ENCODE assay signal across 10 cellular contexts in genomic region chr3:108862865-108863798, GRCh38. TPM values are rescaled to one million over a fixed set of nuclear protein-coding genes. Genes with fewer than 3 reads are reported as not detected.
DNase-seq lines count a peak whose midpoint lies in the region; TF ChIP-seq lines count a peak whose summit lies in the region.
"Had no signal": no experiment of that assay in that cellular context is flagged by ENCODE, and none has a peak within 500 bp of the region (broad histone marks: within the 10 kb centered on the region; RNA-seq: fewer than 3 reads in every experiment).

No MANE protein-coding gene starts in this region.

- peaks cover 10% of the 10 kb centered on the region for H3K9me3 Mint-ChIP-seq in stimulated activated naive CD8-positive, alpha-beta T cell treated with anti-CD3 and anti-CD28 coated beads, Interleukin-15, Interleukin-2, amounts not matched to agents 100 ng/mL and 50 ng/mL, for 24 hours

- no peak for TF ChIP-seq POLR2A in suprapubic skin (IDR thresholded peaks at IDR 0.05)

- TF ChIP-seq EP300 in suprapubic skin (IDR thresholded peaks at IDR 0.05) = no peak

- no peaks in the 10 kb centered on the region for H3K27me3 ChIP-seq in mammary epithelial cell (ENCODE audit: insufficient read depth, low read length)
- no peaks in the 10 kb centered on the region for H3K27me3 ChIP-seq in suprapubic skin
- H3K27me3 ChIP-seq: BLaER1 treated with 17β-estradiol and CSF1 and Interleukin-3, amounts not matched to agents 10 nM and 100 nM; neutrophil had no signal

- peak overlapping the region; percentile 63 for H2AFZ ChIP-seq in mammary epithelial cell (ENCODE audit: low read depth, low read length)

- H3K4me1 ChIP-seq in mammary epithelial cell (ENCODE audit: insufficient read depth, low read length) (peaks cover 11% of the 10 kb centered on the region), suprapubic skin (no peaks in the 10 kb centered on the region)
- H3K4me1 ChIP-seq: BLaER1 treated with 17β-estradiol and CSF1 and Interleukin-3, amounts not matched to agents 10 nM and 100 nM had no signal

- H3K9ac ChIP-seq in mammary epithelial cell (ENCODE audit: insufficient read depth, low read length) = no peak overlapping the region
- H3K9ac ChIP-seq: BLaER1 treated with 17β-estradiol and CSF1 and Interleukin-3, amounts not matched to agents 10 nM and 100 nM had no signal

- intact Hi-C loops in mammary epithelial cell (cut with micrococcal nuclease) = no loop called here

- H3K36me3 ChIP-seq in mammary epithelial cell (ENCODE audit: insufficient read depth, low read length) (no peaks in the 10 kb centered on the region), suprapubic skin (no peaks in the 10 kb centered on the region)
- H3K36me3 ChIP-seq: BLaER1 treated with 17β-estradiol and CSF1 and Interleukin-3, amounts not matched to agents 10 nM and 100 nM; neutrophil had no signal

- TF ChIP-seq CTCF in mammary epithelial cell (conservative IDR thresholded peaks at IDR 0.05 in 1 of 2, IDR thresholded peaks at IDR 0.05 in 1 of 2; ENCODE audit: extremely low read depth in 1 of 2, insufficient read depth in 1 of 2, low read depth in 1 of 2, low read length in 2 of 2) (no peak), suprapubic skin (IDR thresholded peaks at IDR 0.05) (no peak)

- no peak overlapping the region for H3K4me2 ChIP-seq in mammary epithelial cell (ENCODE audit: insufficient read depth, low read depth, low read length)
- H3K4me2 ChIP-seq: BLaER1 treated with 17β-estradiol and CSF1 and Interleukin-3, amounts not matched to agents 10 nM and 100 nM had no signal

- no TSS peak for BruUV-seq in mammary epithelial cell (replicated peaks; lab: Mats Ljungman, UMichigan)

- peak overlapping the region; percentile 17 for H3K27ac ChIP-seq in mammary epithelial cell (ENCODE audit: insufficient read depth, low read depth, low read length)
- H3K27ac ChIP-seq in suprapubic skin = no peak overlapping the region
- H3K27ac ChIP-seq: BLaER1 treated with 17β-estradiol and CSF1 and Interleukin-3, amounts not matched to agents 10 nM and 100 nM; neutrophil had no signal

- H3K4me3 ChIP-seq in mammary epithelial cell (replicated peaks in 1 of 3; ENCODE audit: insufficient read depth in 1 of 3, low read depth in 2 of 3, low read length in 3 of 3) = no peak overlapping the region
- H3K4me3 ChIP-seq in suprapubic skin = no peak overlapping the region
- H3K4me3 ChIP-seq: BLaER1 treated with 17β-estradiol and CSF1 and Interleukin-3, amounts not matched to agents 10 nM and 100 nM had no signal

- 33% methylated on average over 7 of the region's 7 CpGs for whole genome bisulfite sequencing in mammary epithelial cell (ENCODE audit: low coverage, missing lambda C conversion rate)
- WGBS in suprapubic skin = 39% methylated on average over 7 of the region's 7 CpGs

- peak overlapping the region; percentile 68 for H3K4me3 Mint-ChIP-seq in stimulated activated naive CD8-positive, alpha-beta T cell treated with anti-CD3 and anti-CD28 coated beads, Interleukin-15, Interleukin-2, amounts not matched to agents 100 ng/mL and 50 ng/mL, for 24 hours

- in situ Hi-C loops in mammary epithelial cell (cut with MboI; ENCODE audit: low sequenced_read_pairs in 2 of 2) = no loop called here

- H3K4me1 Mint-ChIP-seq in stimulated activated naive CD8-positive, alpha-beta T cell treated with anti-CD3 and anti-CD28 coated beads, Interleukin-15, Interleukin-2, amounts not matched to agents 100 ng/mL and 50 ng/mL, for 24 hours (ENCODE audit: low read depth) = peaks cover 35% of the 10 kb centered on the region

- H3K27me3 Mint-ChIP-seq in stimulated activated naive CD8-positive, alpha-beta T cell treated with anti-CD3 and anti-CD28 coated beads, Interleukin-15, Interleukin-2, amounts not matched to agents 100 ng/mL and 50 ng/mL, for 24 hours = no peaks in the 10 kb centered on the region

- CTCF ChIA-PET in mammary epithelial cell (lab: Charles Lee; ENCODE audit: low non-redundant PET) = no interaction called here

- peak; percentile 22 for DNase-seq in activated T-cell treated with anti-CD3 and anti-CD28 coated beads, Interleukin-2, amount 50 U/mL, for 1 hour
- no peak for DNase-seq in activated T-cell treated with anti-CD3 and anti-CD28 coated beads for 4 hours
- DNase-seq in NCI-H226 = peak; percentile 84
- DNase-seq in mammary epithelial cell = peak; percentile 76
- DNase-seq in suprapubic skin (ENCODE audit: low spot score in 2 of 2) = no peak
- DNase-seq in hippocampal formation (lab: John Stamatoyannopoulos, UW) = no peak
- DNase-seq in Kasumi-1 (lab: John Stamatoyannopoulos, UW) = no peak

- H3K36me3 Mint-ChIP-seq in stimulated activated naive CD8-positive, alpha-beta T cell treated with anti-CD3 and anti-CD28 coated beads, Interleukin-15, Interleukin-2, amounts not matched to agents 100 ng/mL and 50 ng/mL, for 24 hours (ENCODE audit: low read depth) = peaks cover 26% of the 10 kb centered on the region

- H4K20me1 ChIP-seq in mammary epithelial cell (ENCODE audit: insufficient read depth, low read length) = no peaks in the 10 kb centered on the region
- H4K20me1 ChIP-seq: BLaER1 treated with 17β-estradiol and CSF1 and Interleukin-3, amounts not matched to agents 10 nM and 100 nM had no signal

- peak overlapping the region; percentile 95 for H3K27ac Mint-ChIP-seq in stimulated activated naive CD8-positive, alpha-beta T cell treated with anti-CD3 and anti-CD28 coated beads, Interleukin-15, Interleukin-2, amounts not matched to agents 100 ng/mL and 50 ng/mL, for 24 hours

- no peaks in the 10 kb centered on the region for H3K9me3 ChIP-seq in mammary epithelial cell (replicated peaks; ENCODE audit: insufficient read depth, low read length)
- H3K9me3 ChIP-seq in suprapubic skin = no peaks in the 10 kb centered on the region
- H3K9me3 ChIP-seq: BLaER1 treated with 17β-estradiol and CSF1 and Interleukin-3, amounts not matched to agents 10 nM and 100 nM; neutrophil had no signal

- dilution Hi-C loops in mammary epithelial cell (cut with HindIII; ENCODE audit: low sequenced_read_pairs) = no loop called here

- H3K79me2 ChIP-seq in mammary epithelial cell (ENCODE audit: insufficient read depth, low read length) = no peaks in the 10 kb centered on the region

RNA-seq across cellular contexts. Expression of gene TRAT1, which starts 40.5 kb away (rescaled TPM):
- not detected for total RNA-seq in mammary epithelial cell
- not detected for polyA plus RNA-seq in mammary epithelial cell
- not detected for polyA minus RNA-seq in mammary epithelial cell
- total RNA-seq in suprapubic skin = 1 to 10 TPM in 1 of 4 donors, under 1 TPM in 1, not detected in 2; 0.76 to 2.4 TPM

Comparison
In these comparisons a context has a peak if more than half of its experiments do, and no peak if none do; other contexts are left out.
1. DNase-seq: peak in activated T-cell treated with anti-CD3 and anti-CD28 coated beads, Interleukin-2, amount 50 U/mL, for 1 hour (single experiment), NCI-H226 (single experiment) and mammary epithelial cell (single experiment); none in activated T-cell treated with anti-CD3 and anti-CD28 coated beads for 4 hours (single experiment), suprapubic skin (0 of 2), hippocampal formation (0 of 2) and Kasumi-1 (0 of 2).